12 cellular contexts compared by ENCODE assay signal in genomic region chr20:48737463-48738093, GRCh38.
DNase-seq lines count a peak whose midpoint lies in the region; ATAC-seq and TF ChIP-seq lines count a peak whose summit lies in the region.
"Had no signal": no experiment of that assay in that cellular context is flagged by ENCODE, and none has a peak within 500 bp of the region (broad histone marks: within the 10 kb centered on the region; RNA-seq: fewer than 3 reads in every experiment).

No MANE protein-coding gene starts in this region.

- H3K14ac ChIP-seq in neuronal stem cell (ENCODE audit: low read length) = no peak overlapping the region

- WGBS in neuronal stem cell (ENCODE audit: extremely low coverage in 2 of 2, insufficient read length in 2 of 2, insufficient replicate concordance in 1 of 2), 2 donors = no CpG with 5 or more reads among the region's 8 CpGs

- H3K4me2 ChIP-seq in DND-41 (ENCODE audit: insufficient read depth, low read length) = no peak overlapping the region
- peak overlapping the region; percentile 29 for H3K4me2 ChIP-seq in neuronal stem cell (ENCODE audit: insufficient read depth, low read length, poor library complexity, severe bottlenecking)
- no peak overlapping the region for H3K4me2 ChIP-seq in OCI-LY7 (ENCODE audit: low read length)

- no peak overlapping the region for H3K4me3 ChIP-seq in DND-41 (ENCODE audit: low read depth in 1 of 2, low read length in 2 of 2)
- H3K4me3 ChIP-seq in dorsolateral prefrontal cortex = peak overlapping the region in 3 of 59 donors; percentile 22 to 25 (median 24)
- no peak overlapping the region for H3K4me3 ChIP-seq in neuronal stem cell (ENCODE audit: low read length in 2 of 2)
- no peak overlapping the region for H3K4me3 ChIP-seq in foreskin fibroblast (ENCODE audit: low read depth in 1 of 2, low read length in 2 of 2)
- H3K4me3 ChIP-seq in OCI-LY7 (ENCODE audit: low read depth, low read length, poor library complexity, severe bottlenecking) = no peak overlapping the region
- H3K4me3 ChIP-seq: sigmoid colon, transverse colon had no signal

- H2AK5ac ChIP-seq in neuronal stem cell (ENCODE audit: low read depth, low read length) = no peak overlapping the region

- H3K79me1 ChIP-seq in neuronal stem cell (ENCODE audit: low read depth, low read length) = no peaks in the 10 kb centered on the region

- H4K20me1 ChIP-seq in DND-41 (ENCODE audit: insufficient read depth, low read length) = no peaks in the 10 kb centered on the region
- no peaks in the 10 kb centered on the region for H4K20me1 ChIP-seq in OCI-LY7 (ENCODE audit: insufficient read depth, low read length)

- no peak overlapping the region for H3K4ac ChIP-seq in neuronal stem cell (ENCODE audit: low read length)

- H3K27me3 ChIP-seq in DND-41 (ENCODE audit: insufficient read depth, low read length, poor library complexity) (no peaks in the 10 kb centered on the region), dorsolateral prefrontal cortex (no peaks in the 10 kb centered on the region), neuronal stem cell (ENCODE audit: control insufficient read depth in 3 of 3, insufficient read depth in 3 of 3, low read depth in 1 of 3, low read length in 3 of 3) (peaks cover 0 to 4% (median 0%) of the 10 kb centered on the region in 3 experiments)
- H3K27me3 ChIP-seq: sigmoid colon, transverse colon had no signal

- POLR2A ChIA-PET in T-cell (lab: Charles Lee) = interaction anchor here in 1 of 2 donors (0.7 kb wide), 1 partner anchor 91 kb away, joined by 3 read pairs; no protein-coding TSS in a partner anchor
- POLR2A ChIA-PET in OCI-LY7 (lab: Charles Lee) = interaction anchor here (0.7 to 1.5 kb wide), 7 partner anchors 9 to 112 kb away, joined by 3 to 7 read pairs (median 3); no protein-coding TSS in a partner anchor

- H3K27me3 Mint-ChIP-seq in T-cell = no peaks in the 10 kb centered on the region

- H3K9ac ChIP-seq in DND-41 (ENCODE audit: low read depth, low read length) = no peak overlapping the region
- no peak overlapping the region for H3K9ac ChIP-seq in neuronal stem cell (ENCODE audit: low read depth, low read length, poor library complexity)

- H3K4me1 ChIP-seq in DND-41 (ENCODE audit: insufficient read depth, low read length) (no peaks in the 10 kb centered on the region), neuronal stem cell (ENCODE audit: control insufficient read depth in 2 of 2, insufficient read depth in 1 of 2, low read depth in 1 of 2, low read length in 2 of 2) (peaks cover 0 to 5% of the 10 kb centered on the region in 2 donors), OCI-LY7 (ENCODE audit: insufficient read depth, low read length, poor library complexity, severe bottlenecking) (peaks cover 55% of the 10 kb centered on the region)

- H3K27ac Mint-ChIP-seq in T-cell = peak overlapping the region; percentile 86 to 90

- BruUV-seq in OCI-LY7 (replicated peaks; lab: Mats Ljungman, UMichigan) = no TSS peak

- no peak overlapping the region for H3K23ac ChIP-seq in neuronal stem cell (ENCODE audit: low read depth, low read length, poor library complexity)

- DNase-seq in DND-41 = no peak
- DNase-seq in T-cell = no peak
- peak in 9 of 10 donors; percentile 61 to 88 (median 74) for DNase-seq in dorsolateral prefrontal cortex
- DNase-seq in neuronal stem cell (ENCODE audit: low spot score) = peak; percentile 15
- no peak for DNase-seq in SHP77 treated with DMSO at 0.1 percent for 48 hours (lab: John Stamatoyannopoulos, UW)
- DNase-seq in DMS 273 treated with DMSO at 0.1 percent for 48 hours (lab: John Stamatoyannopoulos, UW) = no peak
- DNase-seq in foreskin fibroblast = no peak
- DNase-seq in OCI-LY7 (ENCODE audit: low spot score) = no peak
- DNase-seq: Karpas-422, NCI-H2081 treated with DMSO at 0.1 percent for 48 hours, transverse colon had no signal

- H2BK120ac ChIP-seq in neuronal stem cell (ENCODE audit: low read depth, low read length) = no peak overlapping the region

- intact Hi-C loops in dorsolateral prefrontal cortex (cut with DNase I) (no loop called here), OCI-LY7 (cut with micrococcal nuclease; ENCODE audit: unreplicated experiment) (loop anchor here (5.0 kb wide), 1 partner anchor 90 kb away; the partner anchor contains the start of gene PREX1)

- no peaks in the 10 kb centered on the region for H3K79me2 ChIP-seq in DND-41 (ENCODE audit: insufficient read depth, low read length)
- no peaks in the 10 kb centered on the region for H3K79me2 ChIP-seq in OCI-LY7 (ENCODE audit: insufficient read depth, low read depth, low read length)

- no peak overlapping the region for H3K18ac ChIP-seq in neuronal stem cell (ENCODE audit: low read length)

- H3K9me3 ChIP-seq in DND-41 (ENCODE audit: insufficient read depth, low read length, severe bottlenecking) = no peaks in the 10 kb centered on the region
- no peaks in the 10 kb centered on the region for H3K9me3 ChIP-seq in neuronal stem cell (replicated peaks in 1 of 2; ENCODE audit: control insufficient read depth in 2 of 2, insufficient read depth in 1 of 2, low read depth in 1 of 2, low read length in 2 of 2)
- no peaks in the 10 kb centered on the region for H3K9me3 ChIP-seq in OCI-LY7 (ENCODE audit: low read length)
- H3K9me3 ChIP-seq: sigmoid colon, transverse colon had no signal

- ATAC-seq in DND-41 (ENCODE audit: insufficient read depth, low read depth) (peak; percentile 49; the same call in 1 of the 3 replicates), T-cell (replicated peaks in 1 of 4) (no peak)

- peak overlapping the region in 1 of 3 donors; percentile 9 for H3K4me3 Mint-ChIP-seq in T-cell

- H4K91ac ChIP-seq in neuronal stem cell (ENCODE audit: low read depth, low read length, poor library complexity) = no peak overlapping the region

- H2BK5ac ChIP-seq in neuronal stem cell (ENCODE audit: low read length) = no peak overlapping the region

- no peak overlapping the region for H2BK15ac ChIP-seq in neuronal stem cell (ENCODE audit: low read length)

- peaks cover 42 to 63% (median 62%) of the 10 kb centered on the region in 3 donors for H3K4me1 Mint-ChIP-seq in T-cell

- H2AFZ ChIP-seq in DND-41 (ENCODE audit: low read depth, low read length) (no peak overlapping the region), neuronal stem cell (ENCODE audit: low read length) (no peak overlapping the region), OCI-LY7 (ENCODE audit: low read length) (no peak overlapping the region)

- no peaks in the 10 kb centered on the region for H3K9me2 ChIP-seq in OCI-LY7 (ENCODE audit: insufficient read depth, low read length)

- H3K9me3 Mint-ChIP-seq in T-cell = no peaks in the 10 kb centered on the region

- peaks cover 51% of the 10 kb centered on the region for H3K36me3 Mint-ChIP-seq in T-cell

- CTCF ChIA-PET in T-cell (lab: Charles Lee) (interaction anchor here in 1 of 2 donors (0.6 kb wide), 1 partner anchor 168 kb away, joined by 3 read pairs; no protein-coding TSS in a partner anchor), OCI-LY7 (lab: Charles Lee; ENCODE audit: unreplicated experiment) (no interaction called here)

- no peak overlapping the region for H4K8ac ChIP-seq in neuronal stem cell (ENCODE audit: low read depth, low read length)

- no peak for TF ChIP-seq CTCF in DND-41 (IDR thresholded peaks at IDR 0.05; ENCODE audit: borderline replicate concordance, extremely low read depth, low read length, poor library complexity, severe bottlenecking)
- peak in 1 of 56 donors; percentile 13 for TF ChIP-seq CTCF in dorsolateral prefrontal cortex (IDR thresholded peaks at IDR 0.05 in 54 of 56, conservative IDR thresholded peaks at IDR 0.05 in 2 of 56; ENCODE audit: low read depth in 1 of 56, partially characterized antibody in 56 of 56)
- TF ChIP-seq CTCF in foreskin fibroblast (IDR thresholded peaks at IDR 0.05; ENCODE audit: low read depth, low read length) = no peak
- no peak for TF ChIP-seq CTCF in OCI-LY7 (conservative IDR thresholded peaks at IDR 0.05; ENCODE audit: low read length)

- no peak overlapping the region for H2BK12ac ChIP-seq in neuronal stem cell (ENCODE audit: low read length)

- H3K36me3 ChIP-seq in DND-41 (ENCODE audit: insufficient read depth, low read length) (no peaks in the 10 kb centered on the region), neuronal stem cell (replicated peaks in 1 of 2; ENCODE audit: control insufficient read depth in 2 of 2, insufficient read depth in 2 of 2, low read length in 2 of 2) (peaks cover 3 to 100% of the 10 kb centered on the region in 2 donors), OCI-LY7 (ENCODE audit: insufficient read depth, low read length) (peaks cover 10% of the 10 kb centered on the region; the same call in 1 of the 2 replicates)
- H3K36me3 ChIP-seq: sigmoid colon, transverse colon had no signal

- H3K27ac ChIP-seq in DND-41 (ENCODE audit: low read length) = no peak overlapping the region
- peak overlapping the region; percentile 40 to 100 (median 87) for H3K27ac ChIP-seq in dorsolateral prefrontal cortex
- peak overlapping the region; percentile 18 for H3K27ac ChIP-seq in neuronal stem cell (replicated peaks; ENCODE audit: low read length)
- H3K27ac ChIP-seq in OCI-LY7 (ENCODE audit: low read depth, low read length, poor library complexity, severe bottlenecking) = no peak overlapping the region
- H3K27ac ChIP-seq: sigmoid colon had no signal

Comparison
In these comparisons a context has a peak if more than half of its experiments do, and no peak if none do; other contexts are left out.
1. DNase-seq: peak in dorsolateral prefrontal cortex (9 of 10) and neuronal stem cell (single experiment); none in DND-41 (single experiment), T-cell (0 of 34), SHP77 treated with DMSO at 0.1 percent for 48 hours (single experiment), DMS 273 treated with DMSO at 0.1 percent for 48 hours (single experiment), foreskin fibroblast (0 of 2) and OCI-LY7 (single experiment).
2. H3K27ac ChIP-seq: peak in dorsolateral prefrontal cortex (59 of 59) and neuronal stem cell (single experiment); none in DND-41 (single experiment) and OCI-LY7 (single experiment).